In genomic region chr3:63654931-63655330, GRCh38 we compare ENCODE assay signal across 20 cellular contexts. TPM values are rescaled to one million over a fixed set of nuclear protein-coding genes. Genes with fewer than 3 reads are reported as not detected.
"Had no signal": no experiment of that assay in that cellular context is flagged by ENCODE, and none has a peak within 500 bp of the region (broad histone marks: within the 10 kb centered on the region; RNA-seq: fewer than 3 reads in every experiment).

No MANE protein-coding gene starts in this region.

- H3K36me3 Mint-ChIP-seq: activated naive CD8-positive, alpha-beta T cell treated with anti-CD3 and anti-CD28 coated beads for 36 hours; type B pancreatic cell had no signal

- H3K4me3 ChIP-seq: cardiac muscle cell, gastrocnemius medialis, sigmoid colon, suprapubic skin had no signal

- H3K27me3 Mint-ChIP-seq: activated naive CD8-positive, alpha-beta T cell treated with anti-CD3 and anti-CD28 coated beads for 36 hours had no signal

- H3K36me3 ChIP-seq: cardiac muscle cell, gastrocnemius medialis, sigmoid colon, suprapubic skin had no signal

- DNase-seq: activated CD4-positive, alpha-beta T cell treated with anti-CD3 and anti-CD28 coated beads, Interleukin-2, amount 50 U/mL, for 48 hours; activated CD4-positive, CD25-positive, alpha-beta regulatory T cell treated with anti-CD3 and anti-CD28 coated beads, Interleukin-2, amount 50 U/mL, for 72 hours; activated gamma-delta T cell treated with Interleukin-2 at 50 U/mL for 16 hours; activated naive CD8-positive, alpha-beta T cell treated with anti-CD3 and anti-CD28 coated beads for 36 hours; activated T-cell treated with anti-CD3 and anti-CD28 coated beads, Interleukin-2, amount 50 U/mL, for 48 hours; anterior cingulate cortex; gastrocnemius medialis; kidney; left ventricle myocardium superior; mesenchymal stem cell; sigmoid colon; stimulated activated CD4-positive, alpha-beta T cell treated with anti-CD3 and anti-CD28 coated beads, Interleukin-4, amount 100 ng/mL, for 1 hour; stimulated activated CD8-positive, alpha-beta memory T cell treated with anti-CD3 and anti-CD28 coated beads, Interleukin-4, amount 100 ng/mL, for 48 hours; stimulated activated naive CD8-positive, alpha-beta T cell treated with anti-CD3 and anti-CD28 coated beads, Interleukin-15, Interleukin-2, amounts not matched to agents 100 U/mL and 50 U/mL, for 24 hours had no signal

- H3K27ac ChIP-seq: cardiac muscle cell, gastrocnemius medialis, sigmoid colon, suprapubic skin had no signal

- H3K4me1 Mint-ChIP-seq: activated naive CD8-positive, alpha-beta T cell treated with anti-CD3 and anti-CD28 coated beads for 36 hours; nephron had no signal

- ATAC-seq: gastrocnemius medialis; left ventricle myocardium superior; stimulated activated naive CD8-positive, alpha-beta T cell treated with anti-CD3 and anti-CD28 coated beads, Interleukin-15, Interleukin-2, amounts not matched to agents 100 U/mL and 50 U/mL, for 24 hours had no signal

- H3K9me3 ChIP-seq: gastrocnemius medialis, sigmoid colon, suprapubic skin had no signal

- H3K4me1 ChIP-seq: gastrocnemius medialis, sigmoid colon, suprapubic skin had no signal

- H3K4me3 Mint-ChIP-seq: activated naive CD8-positive, alpha-beta T cell treated with anti-CD3 and anti-CD28 coated beads for 36 hours; nephron; type B pancreatic cell had no signal

- H3K27ac Mint-ChIP-seq: activated naive CD8-positive, alpha-beta T cell treated with anti-CD3 and anti-CD28 coated beads for 36 hours; nephron had no signal

- H3K9me3 Mint-ChIP-seq: activated naive CD8-positive, alpha-beta T cell treated with anti-CD3 and anti-CD28 coated beads for 36 hours had no signal

- H3K27me3 ChIP-seq: gastrocnemius medialis, sigmoid colon, suprapubic skin had no signal

RNA-seq across cellular contexts. Expression of gene SNTN, which starts 2.5 kb away (rescaled TPM):
- total RNA-seq: activated naive CD8-positive, alpha-beta T cell treated with anti-CD3 and anti-CD28 coated beads for 36 hours; gastrocnemius medialis; kidney; left ventricle myocardium superior; osteocyte; pulmonary artery endothelial cell; sigmoid colon; suprapubic skin had no signal
